Comparison of ENCODE assay signal across 31 cellular contexts in genomic region chr6:107068691-107069630, GRCh38.
"Had no signal": no experiment of that assay in that cellular context is flagged by ENCODE, and none has a peak within 500 bp of the region (broad histone marks: within the 10 kb centered on the region; RNA-seq: fewer than 3 reads in every experiment).

No MANE protein-coding gene starts in this region.

- H3K9me3 Mint-ChIP-seq: naive thymus-derived CD4-positive, alpha-beta T cell; natural killer cell; nephron; neural progenitor cell; stimulated activated memory B cell treated with anti-CD40 and anti-IgM and Interleukin-4, amounts not matched to agents 10 μg/mL and 1 μg/mL and 100 μg/mL, for 72 hours; stimulated activated naive CD8-positive, alpha-beta T cell treated with anti-CD3 and anti-CD28 coated beads, Interleukin-15, amount 100 ng/mL, for 72 hours; type B pancreatic cell had no signal

- H3K9ac ChIP-seq: neural progenitor cell had no signal

- H3K4me1 ChIP-seq: neural progenitor cell, suprapubic skin, uterus had no signal

- H3K9me3 ChIP-seq: neutrophil, pancreas, psoas muscle, right lobe of liver, spleen, suprapubic skin, testis, tibial artery, transverse colon, upper lobe of right lung, uterus had no signal

- DNase-seq: naive thymus-derived CD4-positive, alpha-beta T cell; natural killer cell; nucleus accumbens; psoas muscle; right cardiac atrium; spleen; stimulated activated CD4-positive, alpha-beta T cell treated with anti-CD3 and anti-CD28 coated beads, Interleukin-12 subunit alpha, Interleukin-12 subunit beta, amount 100 ng/mL, for 4 hours; stimulated activated CD4-positive, alpha-beta T cell treated with anti-CD3 and anti-CD28 coated beads, Interleukin-1b, Interleukin-23, amount 100 ng/mL, for 48 hours; stimulated activated CD4-positive, alpha-beta T cell treated with anti-CD3 and anti-CD28 coated beads, Interleukin-4, amount 100 ng/mL, for 1 hour; stimulated activated CD4-positive, alpha-beta T cell treated with anti-CD3 and anti-CD28 coated beads, Interleukin-4, amount 100 ng/mL, for 4 hours; stimulated activated CD8-positive, alpha-beta memory T cell treated with anti-CD3 and anti-CD28 coated beads, Interleukin-4, amount 100 ng/mL, for 48 hours; stimulated activated naive CD4-positive, alpha-beta T cell; stimulated activated naive CD8-positive, alpha-beta T cell treated with anti-CD3 and anti-CD28 coated beads, Interleukin-15, amount 100 ng/mL, for 72 hours; stimulated activated naive CD8-positive, alpha-beta T cell treated with anti-CD3 and anti-CD28 coated beads, Interleukin-15, Interleukin-2, amounts not matched to agents 100 U/mL and 50 U/mL, for 24 hours; substantia nigra; testis; tibial artery; transverse colon; upper lobe of right lung; uterus had no signal

- H3K4me3 Mint-ChIP-seq: naive thymus-derived CD4-positive, alpha-beta T cell; natural killer cell; nephron; neural progenitor cell; stimulated activated memory B cell treated with anti-CD40 and anti-IgM and Interleukin-4, amounts not matched to agents 10 μg/mL and 1 μg/mL and 100 μg/mL, for 72 hours; stimulated activated naive CD8-positive, alpha-beta T cell treated with anti-CD3 and anti-CD28 coated beads, Interleukin-15, amount 100 ng/mL, for 72 hours; type B pancreatic cell had no signal

- ATAC-seq: naive thymus-derived CD4-positive, alpha-beta T cell; natural killer cell; pancreas; psoas muscle; right cardiac atrium; right lobe of liver; stimulated activated memory B cell treated with anti-CD40 and anti-IgM and Interleukin-4, amounts not matched to agents 10 μg/mL and 1 μg/mL and 100 μg/mL, for 72 hours; stimulated activated naive CD8-positive, alpha-beta T cell treated with anti-CD3 and anti-CD28 coated beads, Interleukin-15, amount 100 ng/mL, for 72 hours; stimulated activated naive CD8-positive, alpha-beta T cell treated with anti-CD3 and anti-CD28 coated beads, Interleukin-15, Interleukin-2, amounts not matched to agents 100 U/mL and 50 U/mL, for 24 hours; upper lobe of right lung had no signal

- H3K4me2 ChIP-seq: neural progenitor cell, smooth muscle cell had no signal

- H3K27ac ChIP-seq: neural progenitor cell, neutrophil, pancreas, psoas muscle, right lobe of liver, skin epidermis, spleen, suprapubic skin, testis, tibial artery, transverse colon, upper lobe of right lung, uterus had no signal

- H3K4me3 ChIP-seq: neural progenitor cell, pancreas, psoas muscle, right lobe of liver, skin epidermis, smooth muscle cell, spleen, suprapubic skin, testis, tibial artery, transverse colon, upper lobe of right lung, uterus had no signal

- H2AFZ ChIP-seq: neural progenitor cell had no signal

- H3K27me3 Mint-ChIP-seq: naive thymus-derived CD4-positive, alpha-beta T cell; progenitor cell of endocrine pancreas; stimulated activated memory B cell treated with anti-CD40 and anti-IgM and Interleukin-4, amounts not matched to agents 10 μg/mL and 1 μg/mL and 100 μg/mL, for 72 hours; stimulated activated naive CD8-positive, alpha-beta T cell treated with anti-CD3 and anti-CD28 coated beads, Interleukin-15, amount 100 ng/mL, for 72 hours; type B pancreatic cell had no signal

- H3K27me3 ChIP-seq: neural progenitor cell, neutrophil, pancreas, right lobe of liver, spleen, suprapubic skin, testis, tibial artery, transverse colon, upper lobe of right lung, uterus had no signal

- H3K27ac Mint-ChIP-seq: naive thymus-derived CD4-positive, alpha-beta T cell; natural killer cell; nephron; neural progenitor cell; progenitor cell of endocrine pancreas; stimulated activated memory B cell treated with anti-CD40 and anti-IgM and Interleukin-4, amounts not matched to agents 10 μg/mL and 1 μg/mL and 100 μg/mL, for 72 hours; type B pancreatic cell had no signal

- H3K36me3 Mint-ChIP-seq: natural killer cell had no signal

- H3K36me3 ChIP-seq: neural progenitor cell, neutrophil, right lobe of liver, transverse colon, upper lobe of right lung, uterus had no signal
